In the genomic region with DNA sequence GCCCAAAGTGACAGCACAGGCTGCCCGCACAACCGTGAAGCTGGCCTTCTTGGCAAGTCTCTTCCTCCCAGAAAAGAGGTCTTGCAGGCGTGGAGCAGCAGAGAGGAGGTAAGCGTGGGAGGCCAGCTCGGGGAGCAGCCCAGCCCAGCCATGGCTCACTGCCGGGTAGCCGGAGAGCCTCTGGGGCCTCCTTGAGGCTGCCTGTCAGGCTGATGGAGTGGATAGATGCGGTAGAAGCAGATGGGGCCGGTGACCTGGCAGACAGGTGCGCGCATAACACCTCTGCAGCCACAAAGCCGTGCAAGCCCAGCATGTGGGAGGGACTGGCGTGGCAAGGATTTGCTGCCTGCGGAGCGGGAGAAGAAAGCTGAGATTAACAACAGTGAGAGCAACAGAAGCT, we compare ENCODE assay signal across 13 cellular contexts.
A peak's percentile ranks its signal among the peaks of the same experiment; 100 is the strongest.
DNase-seq lines count a peak whose midpoint lies in the region; TF ChIP-seq lines count a peak whose summit lies in the region.
"Had no signal": no experiment of that assay in that cellular context is flagged by ENCODE, and none has a peak within 500 bp of the region (broad histone marks: within the 10 kb centered on the region; RNA-seq: fewer than 3 reads in every experiment).

No MANE protein-coding gene starts in this region.

- H3K36me3 Mint-ChIP-seq in nephron (ENCODE audit: low read depth), result no peaks in the 10 kb centered on the region

- CTCF ChIA-PET in RWPE1 (lab: Yijun Ruan, JAX), result interaction anchor here (1.0 kb wide), 1 partner anchor 16 kb away, joined by 3 read pairs; no protein-coding TSS in a partner anchor
- CTCF ChIA-PET in GM10248 (lab: Yijun Ruan, JAX), result interaction anchor here (2.4 to 4.0 kb wide), 4 partner anchors 14 to 41 kb away, joined by 9 to 19 read pairs (median 11); a partner anchor contains a TSS

- TF ChIP-seq CTCF in nephron (IDR thresholded peaks at IDR 0.05; ENCODE audit: unreplicated experiment in 3 of 3) (no peak), RWPE1 (conservative IDR thresholded peaks at IDR 0.05; ENCODE audit: low read depth) (no peak), GM10248 (IDR thresholded peaks at IDR 0.05; ENCODE audit: control extremely low read depth, extremely low read depth, low read depth, missing control alignments) (no peak)

- DNase-seq in DMS53 treated with DMSO at 0.1 percent for 48 hours (lab: John Stamatoyannopoulos, UW; ENCODE audit: unreplicated experiment) (peak; percentile 93), NCI-H1417 treated with DMSO at 0.1 percent for 48 hours (lab: John Stamatoyannopoulos, UW) (peak; percentile 50), NCI-H774 (lab: John Stamatoyannopoulos, UW) (peak; percentile 13), RWPE1 (ENCODE audit: low spot score) (no peak), GM10248 (ENCODE audit: extremely low spot score) (no peak)
- no peak for DNase-seq in activated effector memory CD4-positive, alpha-beta T cell treated with Interleukin-2 at 50 U/mL for 16 hours
- DNase-seq in NK-92 treated with Interleukin-12 subunit alpha and Interleukin-12 subunit beta, amount 100 ng/mL, for 24 hours (lab: John Stamatoyannopoulos, UW), result no peak
- DNase-seq: GDM1; GOT3; stimulated activated naive CD4-positive, alpha-beta T cell treated with Interleukin-2 at 50 U/mL for 16 hours; T-helper 1 cell had no signal

- peak overlapping the region in 2 of 3 experiments; percentile 68 to 80 for H3K27ac Mint-ChIP-seq in nephron

- POLR2A ChIA-PET in RWPE1 (lab: Yijun Ruan, JAX; ENCODE audit: low non-redundant PET) (no interaction called here), GM10248 (lab: Yijun Ruan, JAX) (no interaction called here)

- no peaks in the 10 kb centered on the region for H3K9me3 Mint-ChIP-seq in nephron

- H3K4me1 Mint-ChIP-seq in nephron, result peaks cover 46% of the 10 kb centered on the region

- no peak overlapping the region for H3K27ac ChIP-seq in RWPE1
- H3K27ac ChIP-seq: right atrium auricular region had no signal

- peaks cover 11% of the 10 kb centered on the region for H3K27me3 Mint-ChIP-seq in nephron (ENCODE audit: low read depth)

- H3K4me3 Mint-ChIP-seq in nephron, result peak overlapping the region in 1 of 3 experiments; percentile 26

Comparison
In these comparisons a context has a peak if more than half of its experiments do, and no peak if none do; other contexts are left out.
1. DNase-seq: peak in DMS53 treated with DMSO at 0.1 percent for 48 hours (single experiment), NCI-H1417 treated with DMSO at 0.1 percent for 48 hours (single experiment) and NCI-H774 (single experiment); none in activated effector memory CD4-positive, alpha-beta T cell treated with Interleukin-2 at 50 U/mL for 16 hours (single experiment), RWPE1 (single experiment), GM10248 (single experiment) and NK-92 treated with Interleukin-12 subunit alpha and Interleukin-12 subunit beta, amount 100 ng/mL, for 24 hours (single experiment).